Comparison of ENCODE assay signal across 17 cellular contexts in genomic region chrX:48616575-48616974, GRCh38. TPM values are rescaled to one million over a fixed set of nuclear protein-coding genes. Genes with fewer than 3 reads are reported as not detected.
A peak's percentile ranks its signal among the peaks of the same experiment; 100 is the strongest.
DNase-seq lines count a peak whose midpoint lies in the region; ATAC-seq, FAIRE-seq and TF ChIP-seq lines count a peak whose summit lies in the region.
"Had no signal": no experiment of that assay in that cellular context is flagged by ENCODE, and none has a peak within 500 bp of the region (broad histone marks: within the 10 kb centered on the region; RNA-seq: fewer than 3 reads in every experiment).

No MANE protein-coding gene starts in this region.

- H3K9me3 ChIP-seq in heart right ventricle = no peaks in the 10 kb centered on the region
- H3K9me3 ChIP-seq in PC-9 (ENCODE audit: insufficient read depth, low read depth) = no peaks in the 10 kb centered on the region
- H3K9me3 ChIP-seq in H1 (ENCODE audit: insufficient read depth in 2 of 2, low read depth in 1 of 2, low read length in 1 of 2) = no peaks in the 10 kb centered on the region
- H3K9me3 ChIP-seq in upper lobe of right lung = no peaks in the 10 kb centered on the region
- H3K9me3 ChIP-seq: BLaER1 treated with 17β-estradiol and CSF1 and Interleukin-3, amounts not matched to agents 10 nM and 100 nM; SJCRH30 had no signal

- H2BK120ac ChIP-seq in H1 (replicated peaks; ENCODE audit: low read depth, low read length) = no peak overlapping the region

- H3K4me3 ChIP-seq in heart right ventricle = no peak overlapping the region
- H3K4me3 ChIP-seq in PC-9 = no peak overlapping the region
- no peak overlapping the region for H3K4me3 ChIP-seq in H1 (ENCODE audit: extremely low read depth in 1 of 4, insufficient read depth in 2 of 4, low read depth in 3 of 4, low read length in 4 of 4)
- no peak overlapping the region for H3K4me3 ChIP-seq in upper lobe of right lung
- H3K4me3 ChIP-seq: BLaER1 treated with 17β-estradiol and CSF1 and Interleukin-3, amounts not matched to agents 10 nM and 100 nM; GM23248; SJCRH30 had no signal

- intact Hi-C loops in cardiac septum (cut with DNase I) = no loop called here
- intact Hi-C loops in heart right ventricle (cut with DNase I) = no loop called here
- intact Hi-C loops in PC-9 (cut with micrococcal nuclease; ENCODE audit: unreplicated experiment) = no loop called here
- intact Hi-C loops in upper lobe of right lung (cut with DNase I) = no loop called here

- POLR2A ChIA-PET in PC-9 (lab: Charles Lee; ENCODE audit: unreplicated experiment) = no interaction called here
- POLR2A ChIA-PET in H1 (lab: Charles Lee; ENCODE audit: partially characterized antibody) = interaction anchor here (1.3 to 1.9 kb wide), 4 partner anchors 11 to 42 kb away, joined by 3 to 12 read pairs (median 8); partner anchors contain the start of gene RBM3

- H3K4me1 ChIP-seq in heart right ventricle = peaks cover 0 to 9% (median 0%) of the 10 kb centered on the region in 9 donors
- no peaks in the 10 kb centered on the region; the same call in 1 of the 2 replicates for H3K4me1 ChIP-seq in PC-9 (replicated peaks; ENCODE audit: insufficient read depth)
- no peaks in the 10 kb centered on the region; a peak in 1 of 7 replicates for H3K4me1 ChIP-seq in H1 (replicated peaks in 1 of 4; ENCODE audit: control insufficient read depth in 3 of 4, insufficient read depth in 4 of 4, low read length in 3 of 4)
- H3K4me1 ChIP-seq in upper lobe of right lung = no peaks in the 10 kb centered on the region
- H3K4me1 ChIP-seq: SJCRH30 had no signal

- no peak overlapping the region for H3K27ac ChIP-seq in heart right ventricle
- H3K27ac ChIP-seq in PC-9 = peak overlapping the region; percentile 56
- no peak overlapping the region for H3K27ac ChIP-seq in H1 (ENCODE audit: low read depth, low read length)
- H3K27ac ChIP-seq in upper lobe of right lung = no peak overlapping the region
- H3K27ac ChIP-seq: BLaER1 treated with 17β-estradiol and CSF1 and Interleukin-3, amounts not matched to agents 10 nM and 100 nM; GM23248; SJCRH30 had no signal

- no peaks in the 10 kb centered on the region for H3K79me2 ChIP-seq in PC-9 (ENCODE audit: low read depth)
- no peaks in the 10 kb centered on the region for H3K79me2 ChIP-seq in H1 (ENCODE audit: control insufficient read depth in 1 of 2, insufficient read depth in 2 of 2, low read length in 2 of 2)

- TF ChIP-seq RAD21 in H1 (IDR thresholded peaks at IDR 0.05 in 1 of 2, conservative IDR thresholded peaks at IDR 0.05 in 1 of 2; ENCODE audit: low read depth in 2 of 2, low read length in 2 of 2) = no peak

- no peaks in the 10 kb centered on the region for H3K79me1 ChIP-seq in H1 (ENCODE audit: low read depth, low read length)

- no peaks in the 10 kb centered on the region for H3K9me2 ChIP-seq in PC-9 (ENCODE audit: insufficient read depth)

- no peak for ATAC-seq in heart right ventricle
- ATAC-seq in upper lobe of right lung = peak; percentile 76
- no peak for ATAC-seq in GM19035 (IDR thresholded peaks at IDR 0.05; ENCODE audit: unreplicated experiment)

- H3K4ac ChIP-seq in H1 (replicated peaks; ENCODE audit: insufficient read length, low read depth, low read length) = no peak overlapping the region

- TF ChIP-seq CTCF in heart right ventricle (IDR thresholded peaks at IDR 0.05) (no peak), PC-9 (conservative IDR thresholded peaks at IDR 0.05) (no peak), H1 (IDR thresholded peaks at IDR 0.05; ENCODE audit: control extremely low read depth in 1 of 3, insufficient read depth in 1 of 3, low read depth in 1 of 3, low read length in 3 of 3) (no peak), upper lobe of right lung (IDR thresholded peaks at IDR 0.05) (no peak)

- no peaks in the 10 kb centered on the region for H4K20me1 ChIP-seq in PC-9 (ENCODE audit: insufficient read depth)
- H4K20me1 ChIP-seq in H1 (replicated peaks in 1 of 2; ENCODE audit: control insufficient read depth in 1 of 2, insufficient read depth in 2 of 2, low read length in 2 of 2) = no peaks in the 10 kb centered on the region
- H4K20me1 ChIP-seq: BLaER1 treated with 17β-estradiol and CSF1 and Interleukin-3, amounts not matched to agents 10 nM and 100 nM had no signal

- H3K36me3 ChIP-seq in heart right ventricle (no peaks in the 10 kb centered on the region), PC-9 (ENCODE audit: low read depth) (no peaks in the 10 kb centered on the region), H1 (ENCODE audit: control insufficient read depth in 2 of 4, insufficient read depth in 4 of 4, low read length in 3 of 4) (no peaks in the 10 kb centered on the region), upper lobe of right lung (no peaks in the 10 kb centered on the region)
- H3K36me3 ChIP-seq: BLaER1 treated with 17β-estradiol and CSF1 and Interleukin-3, amounts not matched to agents 10 nM and 100 nM; SJCRH30 had no signal

- no peak overlapping the region for H3K9ac ChIP-seq in H1 (replicated peaks in 1 of 4; ENCODE audit: extremely low read depth in 1 of 4, low read depth in 3 of 4, low read length in 3 of 4)
- H3K9ac ChIP-seq: BLaER1 treated with 17β-estradiol and CSF1 and Interleukin-3, amounts not matched to agents 10 nM and 100 nM; GM23248 had no signal

- CTCF ChIA-PET in PC-9 (lab: Charles Lee) = no interaction called here
- CTCF ChIA-PET in H1 (lab: Charles Lee; ENCODE audit: partially characterized antibody) = no interaction called here

- H2BK12ac ChIP-seq in H1 (ENCODE audit: low read depth, low read length) = no peak overlapping the region

- no peak overlapping the region for H2BK20ac ChIP-seq in H1 (ENCODE audit: low read length)

- WGBS in heart right ventricle, 2 donors = 52 to 60% methylated on average over 5 of the region's 5 CpGs
- WGBS in H1 (ENCODE audit: extremely low coverage in 1 of 2, insufficient coverage in 1 of 2, insufficient read length in 1 of 2, insufficient replicate concordance in 2 of 2, low coverage in 1 of 2, low lambda C conversion rate in 2 of 2, missing lambda C conversion rate in 1 of 2), 2 experiments = 60% methylated on average over 3 of the region's 5 CpGs; no CpG with 5 or more reads in 1 of the 2 experiments

- TF ChIP-seq EP300 in H1 (IDR thresholded peaks at IDR 0.05; ENCODE audit: borderline replicate concordance in 1 of 2, low read depth in 2 of 2, low read length in 2 of 2) = no peak

- H4K8ac ChIP-seq in H1 (ENCODE audit: extremely low read depth, insufficient read depth, low read length) = no peak overlapping the region

- H2BK5ac ChIP-seq in H1 (ENCODE audit: low read depth, low read length) = no peak overlapping the region

- TF ChIP-seq POLR2A in H1 (IDR thresholded peaks at IDR 0.05; ENCODE audit: control extremely low read depth in 1 of 2, low read depth in 2 of 2, low read length in 2 of 2) (no peak), H54 (IDR thresholded peaks at IDR 0.05; ENCODE audit: low read depth, low read length) (no peak)

- H3F3A ChIP-seq in PC-9 (ENCODE audit: insufficient read depth, low read depth) = no peaks in the 10 kb centered on the region

- DNase-seq in cardiac septum (ENCODE audit: low spot score) (peak; percentile 71), heart right ventricle (no peak), PC-9 (peak in 1 of 2 experiments; percentile 36), H1 (ENCODE audit: low read depth in 1 of 2, low spot score in 2 of 2) (no peak), upper lobe of right lung (no peak), H54 (ENCODE audit: insufficient read length, low spot score) (no peak), NCI-H510A treated with DMSO at 0.1 percent for 48 hours (lab: John Stamatoyannopoulos, UW) (no peak)
- DNase-seq: DMS153, GM23248, HFFc6, NCI-H1092, NCI-H1694, NCI-H748 treated with DMSO at 0.1 percent for 48 hours, SJCRH30 had no signal

- no peak overlapping the region for H4K91ac ChIP-seq in H1 (replicated peaks; ENCODE audit: insufficient read length, low read length)

- H3K23me2 ChIP-seq in H1 (ENCODE audit: low read depth, low read length) = no peaks in the 10 kb centered on the region

- H3K27me3 ChIP-seq in heart right ventricle (peaks cover 0 to 11% (median 0%) of the 10 kb centered on the region in 7 donors), PC-9 (ENCODE audit: insufficient read depth, low read depth) (no peaks in the 10 kb centered on the region), H1 (replicated peaks in 1 of 4; ENCODE audit: control insufficient read depth in 3 of 4, extremely low read depth in 1 of 4, insufficient read depth in 3 of 4, low read length in 3 of 4) (no peaks in the 10 kb centered on the region), upper lobe of right lung (no peaks in the 10 kb centered on the region)
- H3K27me3 ChIP-seq: SJCRH30 had no signal

- no peak overlapping the region for H2AK5ac ChIP-seq in H1 (ENCODE audit: low read depth, low read length)

- no peak overlapping the region for H2BK15ac ChIP-seq in H1 (ENCODE audit: low read length)

- no peak overlapping the region for H4K5ac ChIP-seq in H1 (ENCODE audit: insufficient read length, low read depth, low read length)

- H2AFZ ChIP-seq in PC-9 (peak overlapping the region; percentile 72; the same call in 1 of the 2 replicates), H1 (ENCODE audit: low read length) (no peak overlapping the region; the same call in 1 of the 2 replicates)
- H2AFZ ChIP-seq: GM23248 had no signal

- H3K18ac ChIP-seq in H1 (ENCODE audit: extremely low read depth, low read length) = no peak overlapping the region

- no peak overlapping the region for H3K23ac ChIP-seq in H1 (ENCODE audit: insufficient read length)

- BruUV-seq in PC-9 (replicated peaks; lab: Mats Ljungman, UMichigan) = no TSS peak

- H3K4me2 ChIP-seq in PC-9 (peak overlapping the region; percentile 60), H1 (ENCODE audit: insufficient read depth in 1 of 2, low read depth in 2 of 2, low read length in 2 of 2) (peak overlapping the region in 1 of 2 experiments; percentile 11; a peak in 1 of 4 replicates)

- FAIRE-seq in H1 (lab: Jason Lieb, UNC) (peak; percentile 50), H54 (lab: Jason Lieb, UNC) (no peak)
- FAIRE-seq: GM19239 had no signal

- no peak overlapping the region for H3K14ac ChIP-seq in H1 (ENCODE audit: insufficient read length)

- no peak overlapping the region for H3K56ac ChIP-seq in H1 (replicated peaks; ENCODE audit: insufficient read length, low read depth, low read length)

RNA-seq across cellular contexts. Expression of gene WDR13, which starts 19.3 kb away (rescaled TPM):
- total RNA-seq in cardiac septum (170 TPM), heart right ventricle (100 to 1,000 TPM; 121 to 176 (median 157) TPM), PC-9 (2021) (28.6 and 43.9 TPM in 2 replicates), upper lobe of right lung (121 TPM)
- polyA plus RNA-seq in heart right ventricle (100 to 1,000 TPM; 292 to 352 TPM), H1 (2011; rRNA removed) (46.3 and 120 TPM in 2 replicates)
- total RNA-seq in H1 (2021; fragmentation: NEBNext Ultra II Directional; extraction: Animal tissue kit (Norgen Biotek cat#: 25700)) = 19.4 and 19.7 TPM in 2 replicates
- 49.3 TPM for polyA plus RNA-seq in H1 (2011; cell fraction: cytosol; rRNA removed)
- polyA plus RNA-seq in H1 (2011; cell fraction: nucleus; rRNA removed) = 133 TPM
- polyA plus RNA-seq in H1 (2012, experiment 1 of 2) = 36.6 to 55.5 TPM (median 44.4 TPM) in 4 replicates
- 22.8 TPM for polyA plus RNA-seq in H1 (2012, experiment 2 of 2)
- 8.8 TPM for polyA plus RNA-seq in H1 (2013, experiment 1 of 2)
- 8.1 TPM for polyA plus RNA-seq in H1 (2013, experiment 2 of 2)
- 18.9 and 21.1 TPM in 2 replicates for polyA minus RNA-seq in H1 (2011; rRNA and poly(A)+ RNA removed)
- 22.8 TPM for polyA minus RNA-seq in H1 (2011; cell fraction: cytosol; rRNA and poly(A)+ RNA removed)
- polyA minus RNA-seq in H1 (2011; cell fraction: nucleus; rRNA and poly(A)+ RNA removed) = 17.0 TPM

RNA-seq across cellular contexts. Expression of gene RBM3, which starts 42.3 kb away (rescaled TPM):
- total RNA-seq in cardiac septum (96.9 TPM), heart right ventricle (100 to 1,000 TPM in 8 of 10 donors, 10 to 100 TPM in 2; 60.0 to 204 (median 111) TPM), PC-9 (2021) (120 and 134 TPM in 2 replicates), upper lobe of right lung (170 TPM)
- polyA plus RNA-seq in heart right ventricle (100 to 1,000 TPM in 1 of 2 donors, 10 to 100 TPM in 1; 99.6 to 127 TPM), H1 (2011; rRNA removed) (73.2 and 99.6 TPM in 2 replicates)
- total RNA-seq in H1 (2021; fragmentation: NEBNext Ultra II Directional; extraction: Animal tissue kit (Norgen Biotek cat#: 25700)) = 159 and 164 TPM in 2 replicates
- polyA plus RNA-seq in H1 (2011; cell fraction: cytosol; rRNA removed) = 135 TPM
- polyA plus RNA-seq in H1 (2011; cell fraction: nucleus; rRNA removed) = 70.3 TPM
- 170 to 257 TPM (median 204 TPM) in 4 replicates for polyA plus RNA-seq in H1 (2012, experiment 1 of 2)
- 98.3 TPM for polyA plus RNA-seq in H1 (2012, experiment 2 of 2)
- polyA plus RNA-seq in H1 (2013, experiment 1 of 2) = 150 TPM
- 137 TPM for polyA plus RNA-seq in H1 (2013, experiment 2 of 2)
- 154 and 219 TPM in 2 replicates for polyA minus RNA-seq in H1 (2011; rRNA and poly(A)+ RNA removed)
- 80.5 TPM for polyA minus RNA-seq in H1 (2011; cell fraction: cytosol; rRNA and poly(A)+ RNA removed)
- polyA minus RNA-seq in H1 (2011; cell fraction: nucleus; rRNA and poly(A)+ RNA removed) = 130 TPM
